Comparison of ENCODE assay signal across 18 cellular contexts in genomic region chr15:68195336-68196112, GRCh38. TPM values are rescaled to one million over a fixed set of nuclear protein-coding genes. Genes with fewer than 3 reads are reported as not detected.
DNase-seq lines count a peak whose midpoint lies in the region; ATAC-seq, FAIRE-seq and TF ChIP-seq lines count a peak whose summit lies in the region.
"Had no signal": no experiment of that assay in that cellular context is flagged by ENCODE, and none has a peak within 500 bp of the region (broad histone marks: within the 10 kb centered on the region; RNA-seq: fewer than 3 reads in every experiment).

No MANE protein-coding gene starts in this region.

- 63% methylated on average over 7 of the region's 8 CpGs for WGBS in mammary epithelial cell (ENCODE audit: low coverage, missing lambda C conversion rate)
- 97% methylated on average over 6 of the region's 8 CpGs for WGBS in HepG2 (ENCODE audit: low lambda C conversion rate)
- 95% methylated on average over 8 of the region's 8 CpGs for WGBS in thymus

- no peak for ATAC-seq in activated T-helper 17 cell treated with anti-CD3 and anti-CD28 coated beads, Interleukin-2, amount 50 U/mL, for 72 hours (replicated peaks)
- ATAC-seq in HepG2 = no peak

- in situ Hi-C loops in mammary epithelial cell (cut with MboI; ENCODE audit: low sequenced_read_pairs in 2 of 2) = no loop called here
- in situ Hi-C loops in HepG2 (cut with HindIII; ENCODE audit: extremely low pct_ligation_motif_present, low pct_unique_long_range_greater_than_20kb) = no loop called here

- H4K20me1 ChIP-seq in mammary epithelial cell (ENCODE audit: insufficient read depth, low read length) = no peaks in the 10 kb centered on the region
- H4K20me1 ChIP-seq in HepG2 (ENCODE audit: insufficient read depth, low read length) = no peaks in the 10 kb centered on the region

- no peaks in the 10 kb centered on the region for H3K27me3 Mint-ChIP-seq in MCF 10A (ENCODE audit: insufficient read depth, unreplicated experiment)
- H3K27me3 Mint-ChIP-seq in activated T-helper 17 cell treated with anti-CD3 and anti-CD28 coated beads, Interleukin-2, amount 50 U/mL, for 72 hours = no peaks in the 10 kb centered on the region

- H3K9ac ChIP-seq in mammary epithelial cell (ENCODE audit: insufficient read depth, low read length) = no peak overlapping the region
- H3K9ac ChIP-seq in HepG2 (ENCODE audit: insufficient read depth, low read depth, low read length) = no peak overlapping the region

- H3K9me3 Mint-ChIP-seq in MCF 10A (ENCODE audit: unreplicated experiment) = no peaks in the 10 kb centered on the region
- no peaks in the 10 kb centered on the region for H3K9me3 Mint-ChIP-seq in activated T-helper 17 cell treated with anti-CD3 and anti-CD28 coated beads, Interleukin-2, amount 50 U/mL, for 72 hours

- H3K4me1 Mint-ChIP-seq in MCF 10A (ENCODE audit: insufficient read depth, unreplicated experiment) = no peaks in the 10 kb centered on the region
- no peaks in the 10 kb centered on the region for H3K4me1 Mint-ChIP-seq in activated T-helper 17 cell treated with anti-CD3 and anti-CD28 coated beads, Interleukin-2, amount 50 U/mL, for 72 hours

- DNase-seq in MCF 10A (ENCODE audit: unreplicated experiment) (no peak), mammary epithelial cell (no peak), HepG2 (ENCODE audit: low spot score) (no peak), GM19240 (ENCODE audit: insufficient read length, low spot score) (no peak), SKM-1 (lab: John Stamatoyannopoulos, UW; ENCODE audit: unreplicated experiment) (no peak)
- DNase-seq in activated CD8-positive, alpha-beta memory T cell treated with anti-CD3 and anti-CD28 coated beads, Interleukin-2, amount 50 U/mL, for 48 hours = no peak
- DNase-seq: DMS79 treated with DMSO at 0.1 percent for 48 hours; NCI-H187; NCI-H774; stimulated activated CD4-positive, alpha-beta T cell treated with anti-CD3 and anti-CD28 coated beads, Interleukin-12 subunit alpha, Interleukin-12 subunit beta, amount 100 ng/mL, for 4 hours had no signal

- H3K27ac ChIP-seq in mammary epithelial cell (ENCODE audit: insufficient read depth, low read depth, low read length) (no peak overlapping the region), HepG2 (ENCODE audit: extremely low read length, insufficient read depth, low read length) (no peak overlapping the region), thymus (ENCODE audit: low read depth) (peak overlapping the region; percentile 57)
- H3K27ac ChIP-seq: SJCRH30, vagina, WERI-Rb-1 had no signal

- H3K27me3 ChIP-seq in mammary epithelial cell (ENCODE audit: insufficient read depth, low read length) (no peaks in the 10 kb centered on the region), HepG2 (ENCODE audit: control insufficient read depth in 1 of 2, insufficient read depth in 2 of 2, low read length in 2 of 2) (no peaks in the 10 kb centered on the region), thymus (ENCODE audit: control insufficient read depth, insufficient read depth) (no peaks in the 10 kb centered on the region)
- H3K27me3 ChIP-seq: SJCRH30, vagina had no signal

- no peak for TF ChIP-seq RAD21 in HepG2 (CRISPR knock-in tag; IDR thresholded peaks at IDR 0.05)

- CTCF ChIA-PET in MCF 10A (lab: Yijun Ruan, JAX) = interaction anchor here (0.5 to 1.0 kb wide), 6 partner anchors 19 to 634 kb away, joined by 3 to 7 read pairs (median 3); no protein-coding TSS in a partner anchor
- CTCF ChIA-PET in mammary epithelial cell (lab: Charles Lee; ENCODE audit: low non-redundant PET) = no interaction called here
- CTCF ChIA-PET in HepG2 (lab: Yijun Ruan, JAX; ENCODE audit: low intra/inter-chr PET ratio, low total read pairs) = interaction anchor here (2.0 kb wide), 1 partner anchor 15 kb away, joined by 9 read pairs; no protein-coding TSS in a partner anchor

- H3K4me2 ChIP-seq in mammary epithelial cell (ENCODE audit: insufficient read depth, low read depth, low read length) = no peak overlapping the region
- H3K4me2 ChIP-seq in HepG2 (ENCODE audit: low read depth, low read length) = no peak overlapping the region

- H3K36me3 Mint-ChIP-seq in MCF 10A (ENCODE audit: insufficient read depth, unreplicated experiment) = peaks cover 93% of the 10 kb centered on the region
- H3K36me3 Mint-ChIP-seq in activated T-helper 17 cell treated with anti-CD3 and anti-CD28 coated beads, Interleukin-2, amount 50 U/mL, for 72 hours (ENCODE audit: low read depth) = peaks cover 49% of the 10 kb centered on the region

- no peak overlapping the region for H2AFZ ChIP-seq in mammary epithelial cell (ENCODE audit: low read depth, low read length)
- H2AFZ ChIP-seq in HepG2 (ENCODE audit: low read length) = no peak overlapping the region

- no peak for TF ChIP-seq POLR2A in HepG2 (IDR thresholded peaks at IDR 0.05; ENCODE audit: insufficient read depth in 1 of 2, low read depth in 2 of 2, low read length in 2 of 2)

- no peaks in the 10 kb centered on the region for H3K79me2 ChIP-seq in mammary epithelial cell (ENCODE audit: insufficient read depth, low read length)
- H3K79me2 ChIP-seq in HepG2 (ENCODE audit: insufficient read depth, low read length) = no peaks in the 10 kb centered on the region

- H3K4me3 Mint-ChIP-seq in MCF 10A (ENCODE audit: unreplicated experiment) = no peak overlapping the region
- H3K4me3 Mint-ChIP-seq in activated T-helper 17 cell treated with anti-CD3 and anti-CD28 coated beads, Interleukin-2, amount 50 U/mL, for 72 hours = no peak overlapping the region

- POLR2A ChIA-PET in MCF 10A (lab: Yijun Ruan, JAX) = interaction anchor here (0.6 to 0.9 kb wide), 5 partner anchors 15 to 1362 kb away, joined by 3 to 5 read pairs (median 3); partner anchors contain the start of gene C15orf61
- POLR2A ChIA-PET in HepG2 (lab: Yijun Ruan, JAX) = interaction anchor here (1.1 to 1.3 kb wide), 2 partner anchors 10 to 32 kb away, joined by 3 to 4 read pairs; partner anchors contain the start of gene CALML4

- intact Hi-C loops in MCF 10A (cut with micrococcal nuclease) (no loop called here), mammary epithelial cell (cut with micrococcal nuclease) (no loop called here), HepG2 (cut with micrococcal nuclease; ENCODE audit: unreplicated experiment) (loop anchor here (1.0 kb wide), 1 partner anchor 15 kb away; no protein-coding TSS in a partner anchor)

- H3K4me1 ChIP-seq in mammary epithelial cell (ENCODE audit: insufficient read depth, low read length) (no peaks in the 10 kb centered on the region), HepG2 (ENCODE audit: insufficient read depth, low read length) (peaks cover 37% of the 10 kb centered on the region), thymus (ENCODE audit: control insufficient read depth, insufficient read depth, low read length) (no peaks in the 10 kb centered on the region)
- H3K4me1 ChIP-seq: SJCRH30 had no signal

- H3K4me3 ChIP-seq in mammary epithelial cell (replicated peaks in 1 of 3; ENCODE audit: insufficient read depth in 1 of 3, low read depth in 2 of 3, low read length in 3 of 3) (no peak overlapping the region), HepG2 (replicated peaks in 1 of 3; ENCODE audit: insufficient read depth in 1 of 3, low read depth in 2 of 3, low read length in 3 of 3) (no peak overlapping the region), thymus (ENCODE audit: low read length) (no peak overlapping the region)
- H3K4me3 ChIP-seq: K562, SJCRH30, vagina had no signal

- BruUV-seq in MCF 10A (replicated peaks; lab: Mats Ljungman, UMichigan) = no TSS peak
- no TSS peak for BruUV-seq in mammary epithelial cell (replicated peaks; lab: Mats Ljungman, UMichigan)
- BruUV-seq in HepG2 (replicated peaks; lab: Mats Ljungman, UMichigan) = no TSS peak

- H3K36me3 ChIP-seq in mammary epithelial cell (ENCODE audit: insufficient read depth, low read length) (peaks cover 12% of the 10 kb centered on the region), HepG2 (replicated peaks in 1 of 2; ENCODE audit: control insufficient read depth in 1 of 2, insufficient read depth in 2 of 2, low read length in 2 of 2) (peaks cover 6 to 14% of the 10 kb centered on the region in 2 experiments; a peak in 4 of 5 replicates), thymus (ENCODE audit: control insufficient read depth, insufficient read depth) (peaks cover 20% of the 10 kb centered on the region)

- no peak for FAIRE-seq in HepG2 (lab: Jason Lieb, UNC)
- FAIRE-seq: endometrium, keratinocyte had no signal

- dilution Hi-C loops in mammary epithelial cell (cut with HindIII; ENCODE audit: low sequenced_read_pairs) = no loop called here

- TF ChIP-seq EP300 in HepG2 (IDR thresholded peaks at IDR 0.05; ENCODE audit: low read depth in 2 of 2, low read length in 2 of 2) = no peak
- no peak for TF ChIP-seq EP300 in HepG2 (CRISPR knock-in tag; IDR thresholded peaks at IDR 0.05; ENCODE audit: borderline replicate concordance)

- no peaks in the 10 kb centered on the region for H3K9me3 ChIP-seq in mammary epithelial cell (replicated peaks; ENCODE audit: insufficient read depth, low read length)
- no peaks in the 10 kb centered on the region for H3K9me3 ChIP-seq in HepG2 (ENCODE audit: low read length)
- no peaks in the 10 kb centered on the region for H3K9me3 ChIP-seq in thymus (ENCODE audit: control insufficient read depth)
- H3K9me3 ChIP-seq: SJCRH30, vagina had no signal

- TF ChIP-seq CTCF in MCF 10A (IDR thresholded peaks at IDR 0.05; ENCODE audit: unreplicated experiment) (no peak), mammary epithelial cell (conservative IDR thresholded peaks at IDR 0.05 in 1 of 2, IDR thresholded peaks at IDR 0.05 in 1 of 2; ENCODE audit: extremely low read depth in 1 of 2, insufficient read depth in 1 of 2, low read depth in 1 of 2, low read length in 2 of 2) (no peak), HepG2 (CRISPR knock-in tag; IDR thresholded peaks at IDR 0.05) (no peak)

- peak overlapping the region; percentile 27 for H3K27ac Mint-ChIP-seq in MCF 10A (ENCODE audit: low read depth, unreplicated experiment)
- H3K27ac Mint-ChIP-seq in activated T-helper 17 cell treated with anti-CD3 and anti-CD28 coated beads, Interleukin-2, amount 50 U/mL, for 72 hours = peak overlapping the region; percentile 46

RNA-seq across cellular contexts. Expression of gene CALML4, which starts 9.6 kb away (rescaled TPM):
- total RNA-seq in MCF 10A (2022) (2.3 and 3.3 TPM in 2 replicates), mammary epithelial cell (1 to 10 TPM; 1.2 to 5.6 TPM), HepG2 (2016; rRNA removed; fragmentation: Illumina TruSeq; extraction: Trizol) (6.5 and 8.7 TPM in 2 replicates)
- polyA plus RNA-seq in mammary epithelial cell (1.9 TPM), HepG2 (2011; rRNA removed) (3.1 and 3.6 TPM in 2 replicates), thymus (18.3 TPM)
- polyA minus RNA-seq in mammary epithelial cell = 0.78 TPM
- total RNA-seq in activated T-helper 17 cell treated with anti-CD3 and anti-CD28 coated beads, Interleukin-2, amount 50 U/mL, for 72 hours = 10 to 100 TPM in 1 of 2 donors, 1 to 10 TPM in 1; 8.0 to 12.5 TPM
- total RNA-seq in HepG2 (2016; cell fraction: cytosol; rRNA removed; fragmentation: Illumina TruSeq; extraction: Trizol; ENCODE audit: low read depth) = 4.5 and 5.7 TPM in 2 replicates
- total RNA-seq in HepG2 (2016; cell fraction: insoluble cytoplasmic fraction; rRNA removed; fragmentation: Illumina TruSeq; extraction: Trizol) = 7.8 and 8.1 TPM in 2 replicates
- total RNA-seq in HepG2 (2016; cell fraction: membrane; rRNA removed; fragmentation: Illumina TruSeq; extraction: Trizol) = 6.1 and 7.2 TPM in 2 replicates
- total RNA-seq in HepG2 (2016; cell fraction: nucleus; rRNA removed; fragmentation: Illumina TruSeq; extraction: Trizol) = 5.2 and 8.4 TPM in 2 replicates
- polyA plus RNA-seq in HepG2 (2011; cell fraction: cytosol; rRNA removed) = 1.9 TPM in 2 replicates
- 5.0 and 6.7 TPM in 2 replicates for polyA plus RNA-seq in HepG2 (2011; cell fraction: nucleus; rRNA removed)
- 5.3 and 5.6 TPM in 2 replicates for polyA plus RNA-seq in HepG2 (2012)
- 10.2 and 15.8 TPM in 2 replicates for polyA plus RNA-seq in HepG2 (2016; cell fraction: cytosol; fragmentation: Illumina TruSeq; extraction: Trizol; ENCODE audit: low read depth)
- polyA plus RNA-seq in HepG2 (2016; cell fraction: insoluble cytoplasmic fraction; fragmentation: Illumina TruSeq; extraction: Trizol; ENCODE audit: low read depth) = 13.4 and 15.5 TPM in 2 replicates
- polyA plus RNA-seq in HepG2 (2016; cell fraction: membrane; fragmentation: Illumina TruSeq; extraction: Trizol; ENCODE audit: low read depth) = 10.9 and 14.1 TPM in 2 replicates
- polyA plus RNA-seq in HepG2 (2016; cell fraction: nucleus; fragmentation: Illumina TruSeq; extraction: Trizol; ENCODE audit: insufficient read depth, low read depth) = 27.8 and 31.7 TPM in 2 replicates
- 1.6 and 5.3 TPM in 2 replicates for polyA minus RNA-seq in HepG2 (2011; rRNA and poly(A)+ RNA removed; ENCODE audit: low replicate concordance)
- 0.20 and 0.62 TPM in 2 replicates for polyA minus RNA-seq in HepG2 (2011; cell fraction: cytosol; rRNA and poly(A)+ RNA removed)
- polyA minus RNA-seq in HepG2 (2011; cell fraction: nucleus; rRNA and poly(A)+ RNA removed) = 4.9 and 5.2 TPM in 2 replicates

RNA-seq across cellular contexts. Expression of gene CLN6, which starts 34.0 kb away (rescaled TPM):
- total RNA-seq in MCF 10A (2022) (26.5 and 31.4 TPM in 2 replicates), mammary epithelial cell (10 to 100 TPM; 18.7 to 40.9 TPM), HepG2 (2016; rRNA removed; fragmentation: Illumina TruSeq; extraction: Trizol) (11.1 and 27.1 TPM in 2 replicates)
- polyA plus RNA-seq in mammary epithelial cell (48.0 TPM), HepG2 (2011; rRNA removed) (24.9 and 26.6 TPM in 2 replicates), thymus (14.2 TPM)
- 86.5 TPM for polyA minus RNA-seq in mammary epithelial cell
- 10 to 100 TPM; 44.2 to 69.7 TPM for total RNA-seq in activated T-helper 17 cell treated with anti-CD3 and anti-CD28 coated beads, Interleukin-2, amount 50 U/mL, for 72 hours
- total RNA-seq in HepG2 (2016; cell fraction: cytosol; rRNA removed; fragmentation: Illumina TruSeq; extraction: Trizol; ENCODE audit: low read depth) = 8.6 and 9.6 TPM in 2 replicates
- 11.8 and 24.4 TPM in 2 replicates for total RNA-seq in HepG2 (2016; cell fraction: insoluble cytoplasmic fraction; rRNA removed; fragmentation: Illumina TruSeq; extraction: Trizol)
- 21.8 and 24.8 TPM in 2 replicates for total RNA-seq in HepG2 (2016; cell fraction: membrane; rRNA removed; fragmentation: Illumina TruSeq; extraction: Trizol)
- total RNA-seq in HepG2 (2016; cell fraction: nucleus; rRNA removed; fragmentation: Illumina TruSeq; extraction: Trizol) = 26.2 and 36.2 TPM in 2 replicates
- polyA plus RNA-seq in HepG2 (2011; cell fraction: cytosol; rRNA removed) = 16.8 and 20.7 TPM in 2 replicates
- polyA plus RNA-seq in HepG2 (2011; cell fraction: nucleus; rRNA removed) = 31.9 and 38.5 TPM in 2 replicates
- 11.0 and 11.8 TPM in 2 replicates for polyA plus RNA-seq in HepG2 (2012)
- 12.8 and 17.1 TPM in 2 replicates for polyA plus RNA-seq in HepG2 (2016; cell fraction: cytosol; fragmentation: Illumina TruSeq; extraction: Trizol; ENCODE audit: low read depth)
- 18.2 and 20.3 TPM in 2 replicates for polyA plus RNA-seq in HepG2 (2016; cell fraction: insoluble cytoplasmic fraction; fragmentation: Illumina TruSeq; extraction: Trizol; ENCODE audit: low read depth)
- 26.1 and 27.9 TPM in 2 replicates for polyA plus RNA-seq in HepG2 (2016; cell fraction: membrane; fragmentation: Illumina TruSeq; extraction: Trizol; ENCODE audit: low read depth)
- polyA plus RNA-seq in HepG2 (2016; cell fraction: nucleus; fragmentation: Illumina TruSeq; extraction: Trizol; ENCODE audit: insufficient read depth, low read depth) = 66.1 and 79.6 TPM in 2 replicates
- polyA minus RNA-seq in HepG2 (2011; rRNA and poly(A)+ RNA removed; ENCODE audit: low replicate concordance) = 97.2 and 431 TPM in 2 replicates
- polyA minus RNA-seq in HepG2 (2011; cell fraction: cytosol; rRNA and poly(A)+ RNA removed) = 10.3 and 11.8 TPM in 2 replicates
- polyA minus RNA-seq in HepG2 (2011; cell fraction: nucleus; rRNA and poly(A)+ RNA removed) = 22.3 and 29.9 TPM in 2 replicates
